ENCODE assay signal across 9 cellular contexts in genomic region chr16:53745753-53746258, GRCh38. TPM values are rescaled to one million over a fixed set of nuclear protein-coding genes. Genes with fewer than 3 reads are reported as not detected.
DNase-seq lines count a peak whose midpoint lies in the region; ATAC-seq, FAIRE-seq and TF ChIP-seq lines count a peak whose summit lies in the region.
"Had no signal": no experiment of that assay in that cellular context is flagged by ENCODE, and none has a peak within 500 bp of the region (broad histone marks: within the 10 kb centered on the region; RNA-seq: fewer than 3 reads in every experiment).

No MANE protein-coding gene starts in this region.

- ATAC-seq in stimulated activated naive CD8-positive, alpha-beta T cell treated with anti-CD3 and anti-CD28 coated beads, Interleukin-15, amount 100 ng/mL, for 72 hours = peak; percentile 65

- no peak overlapping the region for H3K27ac Mint-ChIP-seq in activated naive CD4-positive, alpha-beta T cell treated with anti-CD3 and anti-CD28 coated beads, Interleukin-2, amount 50 U/mL, for 24 hours
- no peak overlapping the region for H3K27ac Mint-ChIP-seq in stimulated activated naive CD8-positive, alpha-beta T cell treated with anti-CD3 and anti-CD28 coated beads, Interleukin-15, amount 100 ng/mL, for 72 hours

- H3K36me3 ChIP-seq in small intestine (ENCODE audit: control insufficient read depth in 2 of 2, insufficient read depth in 2 of 2, low read length in 2 of 2) = no peaks in the 10 kb centered on the region

- H3K36me3 Mint-ChIP-seq in activated naive CD4-positive, alpha-beta T cell treated with anti-CD3 and anti-CD28 coated beads, Interleukin-2, amount 50 U/mL, for 24 hours = peaks cover 14% of the 10 kb centered on the region

- CTCF ChIA-PET in RWPE1 (lab: Yijun Ruan, JAX) = interaction anchor here (0.5 kb wide), 1 partner anchor 996 kb away, joined by 4 read pairs; no protein-coding TSS in a partner anchor

- peaks cover 9% of the 10 kb centered on the region for H3K9me3 Mint-ChIP-seq in activated naive CD4-positive, alpha-beta T cell treated with anti-CD3 and anti-CD28 coated beads, Interleukin-2, amount 50 U/mL, for 24 hours
- H3K9me3 Mint-ChIP-seq in stimulated activated naive CD8-positive, alpha-beta T cell treated with anti-CD3 and anti-CD28 coated beads, Interleukin-15, amount 100 ng/mL, for 72 hours = no peaks in the 10 kb centered on the region

- TF ChIP-seq CTCF in RWPE1 (conservative IDR thresholded peaks at IDR 0.05; ENCODE audit: low read depth) = no peak
- TF ChIP-seq CTCF in epithelial cell of proximal tubule (conservative IDR thresholded peaks at IDR 0.05; ENCODE audit: low read depth, low read length) = peak; percentile 49

- no peaks in the 10 kb centered on the region for H3K27me3 Mint-ChIP-seq in activated naive CD4-positive, alpha-beta T cell treated with anti-CD3 and anti-CD28 coated beads, Interleukin-2, amount 50 U/mL, for 24 hours
- H3K27me3 Mint-ChIP-seq in stimulated activated naive CD8-positive, alpha-beta T cell treated with anti-CD3 and anti-CD28 coated beads, Interleukin-15, amount 100 ng/mL, for 72 hours = no peaks in the 10 kb centered on the region

- H3K27me3 ChIP-seq in small intestine (ENCODE audit: control insufficient read depth in 2 of 2, insufficient read depth in 2 of 2, low read length in 2 of 2) = no peaks in the 10 kb centered on the region

- H3K4me1 ChIP-seq in small intestine (ENCODE audit: control insufficient read depth in 2 of 2, insufficient read depth in 1 of 2, low read depth in 1 of 2, low read length in 1 of 2) = peaks cover 0 to 4% of the 10 kb centered on the region in 2 donors

- H3K4me3 ChIP-seq in epithelial cell of proximal tubule (ENCODE audit: low read depth, low read length) (peak overlapping the region; percentile 22), small intestine (ENCODE audit: low read depth in 1 of 2, low read length in 2 of 2) (no peak overlapping the region)

- POLR2A ChIA-PET in RWPE1 (lab: Yijun Ruan, JAX; ENCODE audit: low non-redundant PET) = no interaction called here

- H3K4me3 Mint-ChIP-seq in activated naive CD4-positive, alpha-beta T cell treated with anti-CD3 and anti-CD28 coated beads, Interleukin-2, amount 50 U/mL, for 24 hours = peak overlapping the region; percentile 15
- H3K4me3 Mint-ChIP-seq in stimulated activated naive CD8-positive, alpha-beta T cell treated with anti-CD3 and anti-CD28 coated beads, Interleukin-15, amount 100 ng/mL, for 72 hours = no peak overlapping the region

- no peaks in the 10 kb centered on the region for H3K9me3 ChIP-seq in small intestine (ENCODE audit: control insufficient read depth, low read depth)

- H3K27ac ChIP-seq in RWPE1 = no peak overlapping the region
- no peak overlapping the region for H3K27ac ChIP-seq in small intestine (ENCODE audit: low read depth in 1 of 2, low read length in 1 of 2)

- FAIRE-seq in small intestine (lab: Jason Lieb, UNC) = no peak

- 54 to 72% (median 60%) methylated on average over 4 of the region's 4 CpGs for WGBS in small intestine, 3 donors

- no peak for DNase-seq in activated naive CD4-positive, alpha-beta T cell treated with Interleukin-2 at 50 U/mL for 16 hours
- DNase-seq in RWPE1 (ENCODE audit: low spot score) = peak; percentile 64
- DNase-seq in epithelial cell of proximal tubule (ENCODE audit: low read depth) = no peak
- DNase-seq in stimulated activated naive CD8-positive, alpha-beta T cell treated with anti-CD3 and anti-CD28 coated beads, Interleukin-15, amount 100 ng/mL, for 72 hours = no peak
- DNase-seq in small intestine = no peak
- no peak for DNase-seq in NCI-H1417 treated with DMSO at 0.1 percent for 48 hours (lab: John Stamatoyannopoulos, UW)
- no peak for DNase-seq in NCI-H1694 (lab: John Stamatoyannopoulos, UW)
- DNase-seq: C1 segment of cervical spinal cord had no signal

- H3K4me1 Mint-ChIP-seq in activated naive CD4-positive, alpha-beta T cell treated with anti-CD3 and anti-CD28 coated beads, Interleukin-2, amount 50 U/mL, for 24 hours = peaks cover 53% of the 10 kb centered on the region
- peaks cover 28% of the 10 kb centered on the region for H3K4me1 Mint-ChIP-seq in stimulated activated naive CD8-positive, alpha-beta T cell treated with anti-CD3 and anti-CD28 coated beads, Interleukin-15, amount 100 ng/mL, for 72 hours

RNA-seq across cellular contexts. Expression of gene FTO, which starts 41.9 kb away (rescaled TPM):
- total RNA-seq in epithelial cell of proximal tubule = 62.7 and 64.8 TPM in 2 replicates
- polyA plus RNA-seq in small intestine = 10 to 100 TPM in 1 of 3 donors, 1 to 10 TPM in 2; 5.4 to 18.4 (median 5.9) TPM

RNA-seq across cellular contexts. Expression of gene RPGRIP1L, which starts 42.1 kb away (rescaled TPM):
- 7.9 and 11.3 TPM in 2 replicates for total RNA-seq in epithelial cell of proximal tubule
- polyA plus RNA-seq in small intestine = 1 to 10 TPM in 1 of 3 donors, under 1 TPM in 2; under 0.01 to 1.5 (median 0.54) TPM
